In the genomic region with DNA sequence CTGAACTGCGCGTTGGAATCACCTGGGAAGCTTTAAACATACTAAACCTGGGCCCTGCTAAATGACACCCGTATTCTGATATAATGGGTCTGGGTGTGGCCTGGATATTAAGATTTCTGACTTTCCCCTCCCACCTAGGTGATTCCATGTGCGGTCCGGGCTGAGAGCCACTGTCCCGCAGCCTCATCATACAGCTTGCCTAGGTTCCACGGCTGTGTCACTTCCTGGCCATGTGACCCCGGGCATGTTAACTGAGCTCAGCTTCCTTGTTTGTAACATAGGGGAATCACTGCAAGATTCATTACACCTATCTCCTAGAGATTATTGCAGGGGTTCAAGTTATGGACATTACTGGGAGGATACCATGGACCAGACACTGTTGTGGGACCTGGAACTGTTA, we compare ENCODE assay signal across 19 cellular contexts.
"Had no signal": no experiment of that assay in that cellular context is flagged by ENCODE, and none has a peak within 500 bp of the region (broad histone marks: within the 10 kb centered on the region; RNA-seq: fewer than 3 reads in every experiment).

No MANE protein-coding gene starts in this region.

- H3K27me3 Mint-ChIP-seq: dendritic cell treated with granulocyte-macrophage colony-stimulating factor and Interleukin-4, amounts not matched to agents 40 ng/mL and 50 ng/mL, for 4 days; memory B cell had no signal

- DNase-seq: brain microvascular endothelial cell; cerebellar nuclear complex; endodermal cell; foreskin melanocyte; head of caudate nucleus; left lung; nephron progenitor cell; psoas muscle; right lobe of liver; stimulated activated CD4-positive, alpha-beta T cell treated with anti-CD3 and anti-CD28 coated beads, Interleukin-2, amount 100 ng/mL, for 24 hours; uterus had no signal

- H3K4me3 Mint-ChIP-seq: activated naive CD4-positive, alpha-beta T cell treated with anti-CD3 and anti-CD28 coated beads, Interleukin-2, amount 50 U/mL, for 24 hours; dendritic cell treated with granulocyte-macrophage colony-stimulating factor and Interleukin-4, amounts not matched to agents 40 ng/mL and 50 ng/mL, for 4 days; endodermal cell; memory B cell; nephron progenitor cell; T-helper 1 cell treated with Interleukin-12 subunit alpha and Interleukin-12 subunit beta and Interleukin-4 antibody, amounts not matched to agents 30 μg/mL and 1 μg/mL, for 36 hours had no signal

- H3K27ac ChIP-seq: brain microvascular endothelial cell, left lung, psoas muscle, right lobe of liver, SK-N-MC, thoracic aorta, uterus had no signal

- H3K27ac Mint-ChIP-seq: activated naive CD4-positive, alpha-beta T cell treated with anti-CD3 and anti-CD28 coated beads, Interleukin-2, amount 50 U/mL, for 24 hours; activated T-helper 2 cell treated with anti-CD3 and anti-CD28 coated beads, Interferon-gamma antibody, Interleukin-2, Interleukin-4, amounts not matched to agents 10 μg/mL and 5 μg/mL and 100 μg/mL, durations not matched to agents 14 hours and 24 hours and 36 hours; dendritic cell treated with granulocyte-macrophage colony-stimulating factor and Interleukin-4, amounts not matched to agents 40 ng/mL and 50 ng/mL, for 4 days; endodermal cell; memory B cell; nephron progenitor cell; T-helper 1 cell treated with Interleukin-12 subunit alpha and Interleukin-12 subunit beta and Interleukin-4 antibody, amounts not matched to agents 30 μg/mL and 1 μg/mL, for 36 hours had no signal

- H3K9me3 Mint-ChIP-seq: activated naive CD4-positive, alpha-beta T cell treated with anti-CD3 and anti-CD28 coated beads, Interleukin-2, amount 50 U/mL, for 24 hours; activated T-helper 2 cell treated with anti-CD3 and anti-CD28 coated beads, Interferon-gamma antibody, Interleukin-2, Interleukin-4, amounts not matched to agents 10 μg/mL and 5 μg/mL and 100 μg/mL, durations not matched to agents 14 hours and 24 hours and 36 hours; dendritic cell treated with granulocyte-macrophage colony-stimulating factor and Interleukin-4, amounts not matched to agents 40 ng/mL and 50 ng/mL, for 4 days; endodermal cell; memory B cell; nephron progenitor cell had no signal

- H3K36me3 Mint-ChIP-seq: activated naive CD4-positive, alpha-beta T cell treated with anti-CD3 and anti-CD28 coated beads, Interleukin-2, amount 50 U/mL, for 24 hours had no signal

- H3K4me1 Mint-ChIP-seq: memory B cell had no signal

- FAIRE-seq: islet of Langerhans had no signal

- ATAC-seq: left lung, psoas muscle, right lobe of liver had no signal
